ENCODE assay signal across 20 cellular contexts in the genomic region with DNA sequence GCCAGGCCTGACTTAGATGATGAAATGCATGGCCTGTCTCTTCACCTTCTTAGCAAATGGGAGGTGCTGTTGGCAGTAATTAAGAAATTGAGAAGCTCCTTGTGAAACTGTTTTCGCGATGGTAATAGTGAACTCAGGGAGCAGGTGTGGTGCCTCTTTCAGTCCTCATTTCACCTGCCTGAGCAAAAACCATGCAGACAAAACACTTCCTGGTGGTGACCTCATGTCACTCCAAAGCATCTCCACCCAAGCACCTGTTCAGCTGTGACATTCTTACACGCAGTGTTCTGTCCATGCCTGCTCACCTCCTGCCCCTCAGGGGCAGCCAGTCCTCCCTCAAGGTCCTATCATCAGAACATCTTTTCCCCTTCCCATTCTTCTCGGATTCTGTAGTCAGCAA.
DNase-seq lines count a peak whose midpoint lies in the region; ATAC-seq, FAIRE-seq and TF ChIP-seq lines count a peak whose summit lies in the region.
"Had no signal": no experiment of that assay in that cellular context is flagged by ENCODE, and none has a peak within 500 bp of the region (broad histone marks: within the 10 kb centered on the region; RNA-seq: fewer than 3 reads in every experiment).

No MANE protein-coding gene starts in this region.

- no peak overlapping the region for H3K9ac ChIP-seq in MM.1S (ENCODE audit: low read length)
- H3K9ac ChIP-seq in endodermal cell (ENCODE audit: extremely low read depth, low read length, poor library complexity, severe bottlenecking), result no peak overlapping the region

- no peak overlapping the region for H3K4me3 Mint-ChIP-seq in endodermal cell
- H3K4me3 Mint-ChIP-seq: activated CD8-positive, alpha-beta memory T cell treated with anti-CD3 and anti-CD28 coated beads, Interleukin-2, amount 10 ng/mL, durations not matched to agents 7 days and 5 days; T-helper 1 cell treated with Interleukin-12 subunit alpha and Interleukin-12 subunit beta and Interleukin-4 antibody, amounts not matched to agents 30 μg/mL and 1 μg/mL, for 36 hours; WTC11 had no signal

- H3K27ac ChIP-seq in MM.1S (ENCODE audit: low read length) (peak overlapping the region; percentile 34; the same call in 1 of the 2 replicates), Peyer's patch (peak overlapping the region in 3 of 4 donors; percentile 24 to 57 (median 36)), lung (ENCODE audit: low read depth in 1 of 2, low read length in 1 of 2) (peak overlapping the region; percentile 63 to 73), endodermal cell (ENCODE audit: low read depth, low read length) (no peak overlapping the region)
- H3K27ac ChIP-seq: ascending aorta had no signal

- H3K9me2 ChIP-seq in MM.1S (replicated peaks; ENCODE audit: insufficient read depth, low read length), result no peaks in the 10 kb centered on the region

- no peak overlapping the region for H2AFZ ChIP-seq in MM.1S (ENCODE audit: low read length)

- no peaks in the 10 kb centered on the region for H3K27me3 Mint-ChIP-seq in endodermal cell (ENCODE audit: insufficient read depth)
- H3K27me3 Mint-ChIP-seq: activated CD8-positive, alpha-beta memory T cell treated with anti-CD3 and anti-CD28 coated beads, Interleukin-2, amount 10 ng/mL, durations not matched to agents 7 days and 5 days had no signal

- no peak overlapping the region for H3K27ac Mint-ChIP-seq in endodermal cell
- H3K27ac Mint-ChIP-seq: activated CD8-positive, alpha-beta memory T cell treated with anti-CD3 and anti-CD28 coated beads, Interleukin-2, amount 10 ng/mL, durations not matched to agents 7 days and 5 days; T-helper 1 cell treated with Interleukin-12 subunit alpha and Interleukin-12 subunit beta and Interleukin-4 antibody, amounts not matched to agents 30 μg/mL and 1 μg/mL, for 36 hours; WTC11 had no signal

- H3K4me1 ChIP-seq in MM.1S (ENCODE audit: low read length), result peaks cover 23% of the 10 kb centered on the region
- H3K4me1 ChIP-seq in Peyer's patch, result peaks cover 0 to 41% (median 2%) of the 10 kb centered on the region in 4 donors
- peaks cover 14 to 33% of the 10 kb centered on the region in 2 donors for H3K4me1 ChIP-seq in lung (ENCODE audit: control insufficient read depth in 2 of 2, insufficient read depth in 2 of 2, low read length in 2 of 2)
- H3K4me1 ChIP-seq in endodermal cell (ENCODE audit: control insufficient read depth, insufficient read depth, low read length), result peaks cover 2% of the 10 kb centered on the region

- no peak for ATAC-seq in lung (ENCODE audit: insufficient read depth, low FRiP score)
- ATAC-seq in GM18520 (IDR thresholded peaks at IDR 0.05; ENCODE audit: unreplicated experiment), result no peak
- ATAC-seq: activated CD8-positive, alpha-beta memory T cell treated with anti-CD3 and anti-CD28 coated beads, Interleukin-2, amount 10 ng/mL, durations not matched to agents 7 days and 5 days; WTC11 had no signal

- H3K27me3 ChIP-seq in MM.1S (replicated peaks; ENCODE audit: insufficient read depth, low read length) (no peaks in the 10 kb centered on the region; the same call in 1 of the 2 replicates), Peyer's patch (no peaks in the 10 kb centered on the region), lung (ENCODE audit: control insufficient read depth, insufficient read depth) (no peaks in the 10 kb centered on the region), endodermal cell (ENCODE audit: control insufficient read depth, insufficient read depth, low read length, poor library complexity, severe bottlenecking) (no peaks in the 10 kb centered on the region)
- H3K27me3 ChIP-seq: ascending aorta, MG63, testis had no signal

- no peaks in the 10 kb centered on the region for H3K36me3 Mint-ChIP-seq in endodermal cell (ENCODE audit: low read depth)
- H3K36me3 Mint-ChIP-seq: activated CD8-positive, alpha-beta memory T cell treated with anti-CD3 and anti-CD28 coated beads, Interleukin-2, amount 10 ng/mL, durations not matched to agents 7 days and 5 days; WTC11 had no signal

- peak; percentile 6 for DNase-seq in DMS153 treated with DMSO at 0.1 percent for 48 hours (lab: John Stamatoyannopoulos, UW; ENCODE audit: unreplicated experiment)
- DNase-seq in MM.1S, result peak; percentile 79
- peak in 2 of 3 donors; percentile 52 to 58 for DNase-seq in Peyer's patch
- DNase-seq in lung (ENCODE audit: low spot score), result no peak
- no peak for DNase-seq in endodermal cell
- no peak for DNase-seq in GM12892 (ENCODE audit: insufficient read length)
- DNase-seq: activated CD8-positive, alpha-beta memory T cell treated with anti-CD3 and anti-CD28 coated beads, Interleukin-2, amount 10 ng/mL, durations not matched to agents 7 days and 5 days; activated effector memory CD4-positive, alpha-beta T cell treated with Interleukin-2 at 50 U/mL for 16 hours; erythroblast; MG63; NCI-H2081; SHP77 treated with DMSO at 0.1 percent for 48 hours; stimulated activated CD4-positive, alpha-beta T cell treated with anti-CD3 and anti-CD28 coated beads, Interleukin-4, amount 100 ng/mL, for 1 hour; testis had no signal

- 0 out of 2 replicates have a peak, but pooled peaks cover 4% of the 10 kb centered on the region for H4K20me1 ChIP-seq in MM.1S (ENCODE audit: insufficient read depth, low read length)

- 68 to 84% methylated on average over 4 of the region's 4 CpGs for WGBS in lung, 2 donors
- WGBS in endodermal cell (ENCODE audit: insufficient coverage in 1 of 2, insufficient read length in 1 of 2), 2 experiments, result 95 to 100% methylated on average over 2 to 4 of the region's 4 CpGs

- H3K4me2 ChIP-seq in MM.1S (ENCODE audit: low read depth, low read length), result peak overlapping the region; percentile 36

- no peak for TF ChIP-seq POLR2A in Peyer's patch (IDR thresholded peaks at IDR 0.05)
- TF ChIP-seq POLR2A in GM12892 (IDR thresholded peaks at IDR 0.05; ENCODE audit: low read depth, low read length), result no peak

- H3K79me2 ChIP-seq in MM.1S (ENCODE audit: low read length), result no peaks in the 10 kb centered on the region

- no peak for TF ChIP-seq CTCF in MM.1S (IDR thresholded peaks at IDR 0.05; ENCODE audit: low read length)
- no peak for TF ChIP-seq CTCF in Peyer's patch (IDR thresholded peaks at IDR 0.05)
- no peak for TF ChIP-seq CTCF in lung (IDR thresholded peaks at IDR 0.05; ENCODE audit: control extremely low read depth, extremely low read depth)
- TF ChIP-seq CTCF in endodermal cell (conservative IDR thresholded peaks at IDR 0.05), result no peak

- no peaks in the 10 kb centered on the region for H3K36me3 ChIP-seq in MM.1S (replicated peaks; ENCODE audit: insufficient read depth, low read length)
- no peaks in the 10 kb centered on the region for H3K36me3 ChIP-seq in Peyer's patch
- peaks cover 0 to 5% of the 10 kb centered on the region in 2 donors for H3K36me3 ChIP-seq in lung (ENCODE audit: control insufficient read depth in 2 of 2, insufficient read depth in 2 of 2, low read length in 2 of 2)
- H3K36me3 ChIP-seq in endodermal cell (ENCODE audit: control insufficient read depth, insufficient read depth, low read length), result no peaks in the 10 kb centered on the region
- H3K36me3 ChIP-seq: ascending aorta, MG63 had no signal

- FAIRE-seq in GM12892 (lab: Jason Lieb, UNC), result no peak
- FAIRE-seq: colon, D721Med had no signal

- no peaks in the 10 kb centered on the region for H3K9me3 ChIP-seq in MM.1S (replicated peaks; ENCODE audit: insufficient read depth, low read length)
- H3K9me3 ChIP-seq in Peyer's patch, result no peaks in the 10 kb centered on the region
- no peaks in the 10 kb centered on the region for H3K9me3 ChIP-seq in lung (ENCODE audit: control insufficient read depth in 2 of 2, insufficient read depth in 1 of 2, low read length in 1 of 2)
- no peaks in the 10 kb centered on the region for H3K9me3 ChIP-seq in endodermal cell (ENCODE audit: control insufficient read depth, low read length)
- H3K9me3 ChIP-seq: ascending aorta, MG63, testis had no signal

- no peak overlapping the region for H3K4me3 ChIP-seq in MM.1S (ENCODE audit: low read length)
- no peak overlapping the region for H3K4me3 ChIP-seq in Peyer's patch
- no peak overlapping the region for H3K4me3 ChIP-seq in lung
- no peak overlapping the region for H3K4me3 ChIP-seq in endodermal cell (ENCODE audit: low read length)
- H3K4me3 ChIP-seq: ascending aorta, MG63, testis had no signal

- peaks cover 8% of the 10 kb centered on the region for H3K4me1 Mint-ChIP-seq in endodermal cell

- peaks cover 17% of the 10 kb centered on the region for H3F3A ChIP-seq in MM.1S (ENCODE audit: insufficient read depth, low read length)

- no peaks in the 10 kb centered on the region for H3K9me3 Mint-ChIP-seq in endodermal cell
- H3K9me3 Mint-ChIP-seq: T-helper 1 cell treated with Interleukin-12 subunit alpha and Interleukin-12 subunit beta and Interleukin-4 antibody, amounts not matched to agents 30 μg/mL and 1 μg/mL, for 36 hours; WTC11 had no signal

Comparison
In these comparisons a context has a peak if more than half of its experiments do, and no peak if none do; other contexts are left out.
1. DNase-seq: peak in DMS153 treated with DMSO at 0.1 percent for 48 hours (single experiment), MM.1S (single experiment) and Peyer's patch (2 of 3); none in lung (single experiment), endodermal cell (single experiment) and GM12892 (single experiment).